Comparison of ENCODE assay signal across 8 cellular contexts in the genomic region with DNA sequence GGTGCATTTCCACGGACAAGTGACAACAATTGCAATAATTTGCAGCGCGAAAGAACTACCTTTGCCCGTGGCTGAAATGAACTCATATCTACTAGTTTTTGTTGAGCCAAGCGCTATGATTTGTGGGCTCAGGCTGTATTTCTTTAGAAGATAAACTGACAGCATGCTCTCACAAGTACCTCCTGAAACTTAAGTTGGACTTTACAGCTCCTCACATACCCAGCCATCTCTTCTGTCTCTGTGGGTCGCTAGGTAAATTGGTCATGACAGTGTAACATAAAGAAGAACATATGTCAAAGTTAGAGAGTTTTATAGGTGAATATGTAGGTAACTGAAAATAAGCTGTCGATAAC. TPM values are rescaled to one million over a fixed set of nuclear protein-coding genes. Genes with fewer than 3 reads are reported as not detected.
DNase-seq lines count a peak whose midpoint lies in the region; TF ChIP-seq lines count a peak whose summit lies in the region.

No MANE protein-coding gene starts in this region.

- H3K4me3 ChIP-seq in mesenchymal stem cell (ENCODE audit: insufficient read depth in 1 of 2, low read depth in 1 of 2, low read length in 2 of 2), result peak overlapping the region; percentile 88 to 92

- peaks cover 8% of the 10 kb centered on the region for H3K36me3 Mint-ChIP-seq in activated CD4-positive, alpha-beta T cell treated with anti-CD3 and anti-CD28 coated beads, Interleukin-2, amount 10 ng/mL, durations not matched to agents 7 days and 5 days (ENCODE audit: low read depth)
- H3K36me3 Mint-ChIP-seq in brain, result peaks cover 15% of the 10 kb centered on the region

- H3K4me3 Mint-ChIP-seq in activated CD4-positive, alpha-beta T cell treated with anti-CD3 and anti-CD28 coated beads, Interleukin-2, amount 10 ng/mL, durations not matched to agents 7 days and 5 days, result peak overlapping the region; percentile 94
- H3K4me3 Mint-ChIP-seq in brain, result peak overlapping the region; percentile 95 to 100 (median 99)

- H2BK12ac ChIP-seq in mesenchymal stem cell (ENCODE audit: low read length in 2 of 2), result no peak overlapping the region

- no peak overlapping the region for H2BK120ac ChIP-seq in mesenchymal stem cell (ENCODE audit: low read depth, low read length)

- no peak overlapping the region for H3K27ac ChIP-seq in mesenchymal stem cell (ENCODE audit: low read length, poor library complexity, severe bottlenecking)

- peaks cover 8% of the 10 kb centered on the region for H3K79me1 ChIP-seq in mesenchymal stem cell (replicated peaks; ENCODE audit: low read length, poor library complexity, severe bottlenecking)

- no peak for TF ChIP-seq CTCF in brain (conservative IDR thresholded peaks at IDR 0.05)

- DNase-seq in activated CD4-positive, alpha-beta T cell treated with anti-CD3 and anti-CD28 coated beads, Interleukin-2, amount 10 ng/mL, durations not matched to agents 7 days and 5 days, result no peak
- DNase-seq in activated CD4-positive, alpha-beta T cell treated with anti-CD3 and anti-CD28 coated beads, Interleukin-2, amount 50 U/mL, for 48 hours, result no peak
- DNase-seq in HS-27A (ENCODE audit: low read depth) (peak; percentile 0), mesenchymal stem cell (no peak), COLO829 (ENCODE audit: low spot score) (no peak), COR-L47 (lab: John Stamatoyannopoulos, UW) (no peak)
- DNase-seq in activated CD4-positive, alpha-beta T cell treated with anti-CD3 and anti-CD28 coated beads for 48 hours, result no peak

- H2AFZ ChIP-seq in mesenchymal stem cell (ENCODE audit: low read depth, low read length), result no peak overlapping the region

- H3K4ac ChIP-seq in mesenchymal stem cell (ENCODE audit: low read depth in 1 of 2, low read length in 2 of 2), result peak overlapping the region in 1 of 2 experiments; percentile 9

- H3K9me3 ChIP-seq in mesenchymal stem cell (ENCODE audit: control insufficient read depth, low read length), result no peaks in the 10 kb centered on the region

- peak overlapping the region; percentile 83 for H3K4me2 ChIP-seq in mesenchymal stem cell (ENCODE audit: low read length, poor library complexity, severe bottlenecking)

- H4K91ac ChIP-seq in mesenchymal stem cell (ENCODE audit: low read length), result no peak overlapping the region

- H3K4me1 Mint-ChIP-seq in activated CD4-positive, alpha-beta T cell treated with anti-CD3 and anti-CD28 coated beads, Interleukin-2, amount 10 ng/mL, durations not matched to agents 7 days and 5 days, result peaks cover 20% of the 10 kb centered on the region
- H3K4me1 Mint-ChIP-seq in brain, result peaks cover 49% of the 10 kb centered on the region

- POLR2A ChIA-PET in activated CD4-positive, alpha-beta T cell treated with anti-CD3 and anti-CD28 coated beads, Interleukin-2, amount 10 ng/mL, durations not matched to agents 7 days and 5 days (lab: Charles Lee), result no interaction called here

- no peak overlapping the region for H3K14ac ChIP-seq in mesenchymal stem cell (ENCODE audit: low read length in 2 of 2)

- no peak overlapping the region for H2BK5ac ChIP-seq in mesenchymal stem cell (ENCODE audit: low read depth, low read length, poor library complexity, severe bottlenecking)

- H3K18ac ChIP-seq in mesenchymal stem cell (ENCODE audit: low read depth in 1 of 2, low read length in 2 of 2), result no peak overlapping the region

- peak overlapping the region; percentile 89 for H3K27ac Mint-ChIP-seq in activated CD4-positive, alpha-beta T cell treated with anti-CD3 and anti-CD28 coated beads, Interleukin-2, amount 10 ng/mL, durations not matched to agents 7 days and 5 days
- peak overlapping the region; percentile 86 to 97 (median 93) for H3K27ac Mint-ChIP-seq in brain

- no peaks in the 10 kb centered on the region for H3K27me3 Mint-ChIP-seq in activated CD4-positive, alpha-beta T cell treated with anti-CD3 and anti-CD28 coated beads, Interleukin-2, amount 10 ng/mL, durations not matched to agents 7 days and 5 days
- peaks cover 11% of the 10 kb centered on the region for H3K27me3 Mint-ChIP-seq in brain

- H3K23ac ChIP-seq in mesenchymal stem cell (ENCODE audit: low read length in 2 of 2), result no peak overlapping the region

- H4K8ac ChIP-seq in mesenchymal stem cell (ENCODE audit: low read length), result no peak overlapping the region

- no peaks in the 10 kb centered on the region for H3K27me3 ChIP-seq in mesenchymal stem cell (ENCODE audit: control insufficient read depth in 1 of 2, insufficient read depth in 1 of 2, low read length in 2 of 2)

- H2AK5ac ChIP-seq in mesenchymal stem cell (ENCODE audit: low read length, severe bottlenecking), result no peak overlapping the region

- peaks cover 0 to 21% of the 10 kb centered on the region in 2 experiments for H3K36me3 ChIP-seq in mesenchymal stem cell (ENCODE audit: control insufficient read depth in 1 of 2, insufficient read depth in 2 of 2, low read depth in 1 of 2, low read length in 2 of 2)

- peak overlapping the region; percentile 85 for H3K9ac ChIP-seq in mesenchymal stem cell (ENCODE audit: low read length)

- CTCF ChIA-PET in activated CD4-positive, alpha-beta T cell treated with anti-CD3 and anti-CD28 coated beads, Interleukin-2, amount 10 ng/mL, durations not matched to agents 7 days and 5 days (lab: Charles Lee), result interaction anchor here (0.9 to 1.4 kb wide), 3 partner anchors 13 to 27 kb away, joined by 3 read pairs; no protein-coding TSS in a partner anchor

- H3K9me3 Mint-ChIP-seq in activated CD4-positive, alpha-beta T cell treated with anti-CD3 and anti-CD28 coated beads, Interleukin-2, amount 10 ng/mL, durations not matched to agents 7 days and 5 days, result peaks cover 6% of the 10 kb centered on the region
- H3K9me3 Mint-ChIP-seq in brain, result peaks cover 0 to 7% (median 0%) of the 10 kb centered on the region in 5 experiments

- no peak overlapping the region for H2BK15ac ChIP-seq in mesenchymal stem cell (ENCODE audit: low read depth, poor library complexity, severe bottlenecking)

- WGBS in mesenchymal stem cell, result 14% methylated on average over 5 of the region's 7 CpGs

- peaks cover 1% of the 10 kb centered on the region for H3K4me1 ChIP-seq in mesenchymal stem cell (ENCODE audit: control insufficient read depth, insufficient read depth, low read depth, low read length)

RNA-seq across cellular contexts. Expression of a gene that starts 0.8 kb away (rescaled TPM):
- 10 to 100 TPM; 26.5 TPM for total RNA-seq in activated CD4-positive, alpha-beta T cell treated with anti-CD3 and anti-CD28 coated beads, Interleukin-2, amount 10 ng/mL, durations not matched to agents 7 days and 5 days
- polyA plus RNA-seq in brain (ENCODE audit: insufficient read depth, low read depth, low replicate concordance), result 5.8 TPM
- polyA plus RNA-seq in mesenchymal stem cell (2013, experiment 1 of 2), result 21.2 TPM
- polyA plus RNA-seq in mesenchymal stem cell (2013, experiment 2 of 2), result 21.7 TPM

RNA-seq across cellular contexts. Expression of a gene that starts 53.3 kb away (rescaled TPM):
- total RNA-seq in activated CD4-positive, alpha-beta T cell treated with anti-CD3 and anti-CD28 coated beads, Interleukin-2, amount 10 ng/mL, durations not matched to agents 7 days and 5 days, result under 1 TPM; 0.12 to 0.25 TPM
- polyA plus RNA-seq in brain (ENCODE audit: insufficient read depth, low read depth, low replicate concordance), result 26.4 TPM
- polyA plus RNA-seq in mesenchymal stem cell (2013, experiment 1 of 2), result 49.6 TPM
- 50.9 TPM for polyA plus RNA-seq in mesenchymal stem cell (2013, experiment 2 of 2)
